16 cellular contexts compared by ENCODE assay signal in the genomic region with DNA sequence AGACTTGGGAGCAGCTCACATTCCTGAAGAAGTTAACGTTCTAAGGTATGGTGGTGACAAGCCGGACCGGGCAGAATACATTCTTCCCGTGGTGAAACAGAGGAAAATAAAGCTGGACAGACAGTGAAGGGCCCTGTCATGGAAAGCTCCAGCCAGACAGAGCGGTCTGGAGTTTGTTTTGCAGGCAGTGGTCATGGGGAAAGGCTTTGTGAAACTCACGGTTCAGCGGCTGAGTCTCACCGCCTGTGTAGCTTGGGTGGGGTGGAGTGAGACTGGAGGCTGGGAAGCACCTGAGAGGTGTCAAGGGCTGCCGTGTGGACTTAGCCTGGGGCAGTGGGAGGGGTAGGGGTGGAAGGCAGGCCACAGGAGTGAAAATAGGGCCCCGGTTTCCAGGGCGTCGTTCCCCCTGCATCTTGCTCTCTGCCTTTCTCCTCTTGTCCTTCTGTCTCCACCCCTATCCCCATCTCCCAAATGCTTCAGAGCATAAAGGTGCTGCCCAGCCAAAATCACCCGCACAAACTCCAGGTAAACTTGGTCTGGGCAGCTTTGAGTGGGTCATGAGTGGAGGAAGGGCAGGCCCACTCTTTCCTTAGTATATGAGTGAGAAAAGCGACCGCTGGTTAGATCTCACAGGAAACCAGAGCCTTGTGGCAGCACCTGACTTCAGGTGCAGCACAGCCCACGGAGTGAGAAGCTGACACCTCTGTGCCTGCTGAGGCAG. TPM values are rescaled to one million over a fixed set of nuclear protein-coding genes. Genes with fewer than 3 reads are reported as not detected.
A peak's percentile ranks its signal among the peaks of the same experiment; 100 is the strongest.
DNase-seq lines count a peak whose midpoint lies in the region; ATAC-seq and TF ChIP-seq lines count a peak whose summit lies in the region.
"Had no signal": no experiment of that assay in that cellular context is flagged by ENCODE, and none has a peak within 500 bp of the region (broad histone marks: within the 10 kb centered on the region; RNA-seq: fewer than 3 reads in every experiment).

No MANE protein-coding gene starts in this region.

- no peaks in the 10 kb centered on the region for H3K27me3 Mint-ChIP-seq in T-cell
- H3K27me3 Mint-ChIP-seq in endothelial cell (ENCODE audit: unreplicated experiment), result peaks cover 9% of the 10 kb centered on the region
- peaks cover 34% of the 10 kb centered on the region for H3K27me3 Mint-ChIP-seq in progenitor cell of endocrine pancreas
- H3K27me3 Mint-ChIP-seq in activated T-cell treated with anti-CD3 and anti-CD28 coated beads, Interleukin-2, amount 50 U/mL, for 24 hours, result peaks cover 28% of the 10 kb centered on the region

- H3K9me3 Mint-ChIP-seq in T-cell, result no peaks in the 10 kb centered on the region
- H3K9me3 Mint-ChIP-seq in endothelial cell (ENCODE audit: unreplicated experiment), result no peaks in the 10 kb centered on the region
- no peaks in the 10 kb centered on the region for H3K9me3 Mint-ChIP-seq in progenitor cell of endocrine pancreas (ENCODE audit: low read depth)
- no peaks in the 10 kb centered on the region for H3K9me3 Mint-ChIP-seq in activated T-cell treated with anti-CD3 and anti-CD28 coated beads, Interleukin-2, amount 50 U/mL, for 24 hours

- CTCF ChIA-PET in T-cell (lab: Charles Lee), result interaction anchor here (0.5 to 1.7 kb wide), 5 partner anchors 8 to 114 kb away, joined by 3 to 10 read pairs (median 4); partner anchors contain the start of gene SLC20A1 (in 1 of the 2)

- TF ChIP-seq CTCF in GM12865 (IDR thresholded peaks at IDR 0.05; ENCODE audit: insufficient read depth, low read depth, low read length, missing control alignments) (no peak), endothelial cell (IDR thresholded peaks at IDR 0.05; ENCODE audit: unreplicated experiment) (no peak), progenitor cell of endocrine pancreas (IDR thresholded peaks at IDR 0.05; ENCODE audit: unreplicated experiment) (no peak)

- H3K4me3 Mint-ChIP-seq in T-cell (peak overlapping the region; percentile 2 to 68 (median 13)), endothelial cell (ENCODE audit: unreplicated experiment) (no peak overlapping the region), progenitor cell of endocrine pancreas (ENCODE audit: low read depth) (no peak overlapping the region)
- H3K4me3 Mint-ChIP-seq in activated T-cell treated with anti-CD3 and anti-CD28 coated beads, Interleukin-2, amount 50 U/mL, for 24 hours, result no peak overlapping the region
- H3K4me3 Mint-ChIP-seq: naive B cell had no signal

- H3K27ac Mint-ChIP-seq in T-cell (peak overlapping the region; percentile 93), endothelial cell (ENCODE audit: unreplicated experiment) (peak overlapping the region; percentile 26), progenitor cell of endocrine pancreas (peak overlapping the region; percentile 48)
- H3K27ac Mint-ChIP-seq in activated T-cell treated with anti-CD3 and anti-CD28 coated beads, Interleukin-2, amount 50 U/mL, for 24 hours, result no peak overlapping the region

- POLR2A ChIA-PET in T-cell (lab: Charles Lee), result interaction anchor here (0.5 to 1.2 kb wide), 3 partner anchors 8 to 532 kb away, joined by 3 to 4 read pairs (median 3); partner anchors contain the start of gene SLC20A1 (in 1 of the 2)

- peak; percentile 36 to 52 (median 39) for ATAC-seq in T-cell (replicated peaks in 1 of 4)
- ATAC-seq in GM18858 (IDR thresholded peaks at IDR 0.05; ENCODE audit: unreplicated experiment), result no peak
- ATAC-seq: left colon had no signal

- H3K4me1 Mint-ChIP-seq in T-cell (peaks cover 74 to 77% (median 77%) of the 10 kb centered on the region in 3 donors), endothelial cell (ENCODE audit: unreplicated experiment) (peaks cover 35% of the 10 kb centered on the region), progenitor cell of endocrine pancreas (ENCODE audit: low read depth) (peaks cover 13% of the 10 kb centered on the region)
- peaks cover 74% of the 10 kb centered on the region for H3K4me1 Mint-ChIP-seq in activated T-cell treated with anti-CD3 and anti-CD28 coated beads, Interleukin-2, amount 50 U/mL, for 24 hours (ENCODE audit: low read depth)

- no peaks in the 10 kb centered on the region for H3K36me3 Mint-ChIP-seq in T-cell
- H3K36me3 Mint-ChIP-seq in endothelial cell (ENCODE audit: low read depth, unreplicated experiment), result no peaks in the 10 kb centered on the region
- no peaks in the 10 kb centered on the region for H3K36me3 Mint-ChIP-seq in progenitor cell of endocrine pancreas (ENCODE audit: insufficient read depth)
- no peaks in the 10 kb centered on the region for H3K36me3 Mint-ChIP-seq in activated T-cell treated with anti-CD3 and anti-CD28 coated beads, Interleukin-2, amount 50 U/mL, for 24 hours (ENCODE audit: low read depth)

- no peak overlapping the region for H3K4me3 ChIP-seq in GM12865 (ENCODE audit: low read depth, low read length)
- H3K4me3 ChIP-seq: BLaER1, colonic mucosa had no signal

- peak; percentile 37 for DNase-seq in GM12865 (ENCODE audit: low read depth)
- peak in 22 of 34 experiments; percentile 9 to 44 (median 28) for DNase-seq in T-cell
- no peak for DNase-seq in endothelial cell (ENCODE audit: low spot score)
- DNase-seq in progenitor cell of endocrine pancreas (ENCODE audit: low spot score, unreplicated experiment), result no peak
- no peak for DNase-seq in activated T-cell treated with anti-CD3 and anti-CD28 coated beads, Interleukin-2, amount 50 U/mL, for 24 hours
- no peak for DNase-seq in NK-92 (lab: John Stamatoyannopoulos, UW; ENCODE audit: unreplicated experiment)
- DNase-seq: activated CD4-positive, alpha-beta T cell treated with anti-CD3 and anti-CD28 coated beads for 48 hours; colonic mucosa; erythroblast; left colon; naive B cell; NCI-H1694; NCI-H510A; stimulated activated naive CD4-positive, alpha-beta T cell treated with Interleukin-2 at 50 U/mL for 16 hours had no signal

RNA-seq across cellular contexts. Expression of gene SLC20A1, which starts 11.4 kb away (rescaled TPM):
- 100 to 1,000 TPM in 2 of 5 donors, 10 to 100 TPM in 3; 65.8 to 135 (median 83.0) TPM for total RNA-seq in T-cell
- total RNA-seq in endothelial cell (ENCODE audit: unreplicated experiment), result 255 TPM
- 56.0 and 62.0 TPM in 2 replicates for total RNA-seq in progenitor cell of endocrine pancreas

RNA-seq across cellular contexts. Expression of gene CHCHD5, which starts 49.9 kb away (rescaled TPM):
- total RNA-seq in T-cell (10 to 100 TPM; 16.4 to 30.1 (median 24.7) TPM), endothelial cell (ENCODE audit: unreplicated experiment) (27.4 TPM), progenitor cell of endocrine pancreas (37.0 and 38.4 TPM in 2 replicates)

Comparison
In these comparisons a context has a peak if more than half of its experiments do, and no peak if none do; other contexts are left out.
1. DNase-seq: peak in GM12865 (single experiment) and T-cell (22 of 34); none in endothelial cell (single experiment), progenitor cell of endocrine pancreas (single experiment), activated T-cell treated with anti-CD3 and anti-CD28 coated beads, Interleukin-2, amount 50 U/mL, for 24 hours (single experiment) and NK-92 (single experiment).
2. H3K4me3 Mint-ChIP-seq: peak in T-cell (3 of 3); none in endothelial cell (single experiment), progenitor cell of endocrine pancreas (single experiment) and activated T-cell treated with anti-CD3 and anti-CD28 coated beads, Interleukin-2, amount 50 U/mL, for 24 hours (single experiment).